ENCODE assay signal across 10 cellular contexts in genomic region chr3:107884719-107885460, GRCh38.
DNase-seq lines count a peak whose midpoint lies in the region; ATAC-seq and TF ChIP-seq lines count a peak whose summit lies in the region.
"Had no signal": no experiment of that assay in that cellular context is flagged by ENCODE, and none has a peak within 500 bp of the region (broad histone marks: within the 10 kb centered on the region; RNA-seq: fewer than 3 reads in every experiment).

No MANE protein-coding gene starts in this region.

- H3K27ac Mint-ChIP-seq in progenitor cell of endocrine pancreas (no peak overlapping the region), natural killer cell (no peak overlapping the region), Calu3 (ENCODE audit: unreplicated experiment) (no peak overlapping the region)

- H3K4me3 Mint-ChIP-seq in progenitor cell of endocrine pancreas (ENCODE audit: low read depth) (no peak overlapping the region), natural killer cell (no peak overlapping the region), Calu3 (ENCODE audit: low read depth, unreplicated experiment) (no peak overlapping the region)

- ATAC-seq in natural killer cell, result no peak

- intact Hi-C loops in natural killer cell (cut with micrococcal nuclease) (no loop called here), Calu3 (cut with micrococcal nuclease; ENCODE audit: unreplicated experiment) (no loop called here)

- H3K4me1 Mint-ChIP-seq in progenitor cell of endocrine pancreas (ENCODE audit: low read depth), result no peaks in the 10 kb centered on the region
- H3K4me1 Mint-ChIP-seq in natural killer cell, result no peaks in the 10 kb centered on the region
- H3K4me1 Mint-ChIP-seq in Calu3 (ENCODE audit: low read depth, unreplicated experiment), result no peaks in the 10 kb centered on the region

- H3K36me3 Mint-ChIP-seq in progenitor cell of endocrine pancreas (ENCODE audit: insufficient read depth), result no peaks in the 10 kb centered on the region
- H3K36me3 Mint-ChIP-seq in natural killer cell, result no peaks in the 10 kb centered on the region
- no peaks in the 10 kb centered on the region for H3K36me3 Mint-ChIP-seq in Calu3 (ENCODE audit: insufficient read depth, unreplicated experiment)

- peaks cover 8% of the 10 kb centered on the region for H3K9me3 Mint-ChIP-seq in progenitor cell of endocrine pancreas (ENCODE audit: low read depth)
- H3K9me3 Mint-ChIP-seq in natural killer cell, result peaks cover 3% of the 10 kb centered on the region in 2 donors
- H3K9me3 Mint-ChIP-seq in Calu3 (ENCODE audit: low read depth, unreplicated experiment), result no peaks in the 10 kb centered on the region

- CTCF ChIA-PET in Calu3 (lab: Charles Lee), result no interaction called here

- H3K27me3 Mint-ChIP-seq in progenitor cell of endocrine pancreas (no peaks in the 10 kb centered on the region), natural killer cell (ENCODE audit: low read depth in 2 of 2) (peaks cover 6% of the 10 kb centered on the region in 2 donors), Calu3 (ENCODE audit: unreplicated experiment) (no peaks in the 10 kb centered on the region)

- DNase-seq in ELR (ENCODE audit: low read depth) (peak; percentile 90), NAMALWA (ENCODE audit: low spot score) (peak; percentile 4), dermis blood vessel endothelial cell (peak; percentile 10), progenitor cell of endocrine pancreas (ENCODE audit: low spot score, unreplicated experiment) (no peak), natural killer cell (no peak), Calu3 (no peak), mucosa of gallbladder (ENCODE audit: low spot score) (no peak)
- DNase-seq: activated CD4-positive, alpha-beta T cell treated with anti-CD3 and anti-CD28 coated beads for 1 hour; adrenal gland; NCI-H526 treated with DMSO at 0.1 percent for 48 hours had no signal

- TF ChIP-seq CTCF in progenitor cell of endocrine pancreas (IDR thresholded peaks at IDR 0.05; ENCODE audit: unreplicated experiment) (peak; percentile 36), natural killer cell (IDR thresholded peaks at IDR 0.05) (no peak), Calu3 (IDR thresholded peaks at IDR 0.05; ENCODE audit: unreplicated experiment) (no peak)

- no TSS peak for BruUV-seq in Calu3 (replicated peaks; lab: Mats Ljungman, UMichigan)

Comparison
In these comparisons a context has a peak if more than half of its experiments do, and no peak if none do; other contexts are left out.
1. DNase-seq: peak in ELR (single experiment), NAMALWA (single experiment) and dermis blood vessel endothelial cell (single experiment); none in progenitor cell of endocrine pancreas (single experiment), natural killer cell (single experiment), Calu3 (single experiment) and mucosa of gallbladder (single experiment).